ENCODE assay signal across 10 cellular contexts in the genomic region with DNA sequence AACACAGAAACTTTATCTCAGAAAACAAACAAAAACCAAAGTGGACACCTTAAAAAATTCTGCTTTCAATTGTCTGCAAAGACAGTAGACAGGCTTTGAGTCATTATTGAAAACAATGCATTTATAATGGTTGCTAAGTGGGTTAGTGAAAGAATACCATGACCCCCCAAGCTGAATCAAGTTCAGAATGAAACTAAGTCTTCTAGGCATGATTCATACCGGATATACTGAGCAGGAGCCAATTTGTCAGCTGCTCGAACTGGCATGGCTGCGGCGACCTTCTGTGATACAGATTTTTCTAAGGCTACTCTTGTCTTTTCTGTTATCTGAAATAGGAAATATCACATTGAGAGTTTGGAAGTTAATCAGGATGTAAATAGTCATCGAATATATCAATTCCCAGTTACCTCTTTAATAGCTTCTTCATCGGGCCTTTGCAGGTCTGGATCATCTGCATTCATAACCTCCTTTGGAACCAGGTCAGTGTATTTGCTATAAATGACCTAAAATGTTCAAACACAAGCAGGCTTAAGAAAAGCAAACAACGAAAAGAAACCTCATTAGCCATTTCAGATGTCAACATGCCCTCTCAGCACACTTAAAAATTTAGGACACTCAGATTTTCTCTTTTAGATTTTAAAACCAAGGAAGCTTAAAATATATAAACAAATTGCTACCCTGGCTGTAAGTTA. TPM values are rescaled to one million over a fixed set of nuclear protein-coding genes. Genes with fewer than 3 reads are reported as not detected.
DNase-seq lines count a peak whose midpoint lies in the region; ATAC-seq and TF ChIP-seq lines count a peak whose summit lies in the region.
"Had no signal": no experiment of that assay in that cellular context is flagged by ENCODE, and none has a peak within 500 bp of the region (broad histone marks: within the 10 kb centered on the region; RNA-seq: fewer than 3 reads in every experiment).

No MANE protein-coding gene starts in this region.

- H3K27me3 ChIP-seq in gastrocnemius medialis (no peaks in the 10 kb centered on the region), colonic mucosa (no peaks in the 10 kb centered on the region)

- H3K9me3 Mint-ChIP-seq in activated T-cell treated with anti-CD3 and anti-CD28 coated beads, Interleukin-2, amount 50 U/mL, for 4 hours: no peaks in the 10 kb centered on the region
- no peaks in the 10 kb centered on the region for H3K9me3 Mint-ChIP-seq in Calu3 (ENCODE audit: low read depth, unreplicated experiment)
- H3K9me3 Mint-ChIP-seq: dendritic cell treated with granulocyte-macrophage colony-stimulating factor and Interleukin-4, amounts not matched to agents 40 ng/mL and 50 ng/mL, for 4 days had no signal

- H3K27me3 Mint-ChIP-seq in activated T-cell treated with anti-CD3 and anti-CD28 coated beads, Interleukin-2, amount 50 U/mL, for 4 hours (ENCODE audit: low read depth): no peaks in the 10 kb centered on the region
- H3K27me3 Mint-ChIP-seq in Calu3 (ENCODE audit: unreplicated experiment): no peaks in the 10 kb centered on the region
- H3K27me3 Mint-ChIP-seq: dendritic cell treated with granulocyte-macrophage colony-stimulating factor and Interleukin-4, amounts not matched to agents 40 ng/mL and 50 ng/mL, for 4 days had no signal

- CTCF ChIA-PET in Calu3 (lab: Charles Lee): no interaction called here

- no peak overlapping the region for H3K4me3 Mint-ChIP-seq in activated T-cell treated with anti-CD3 and anti-CD28 coated beads, Interleukin-2, amount 50 U/mL, for 4 hours
- no peak overlapping the region for H3K4me3 Mint-ChIP-seq in Calu3 (ENCODE audit: low read depth, unreplicated experiment)
- H3K4me3 Mint-ChIP-seq: dendritic cell treated with granulocyte-macrophage colony-stimulating factor and Interleukin-4, amounts not matched to agents 40 ng/mL and 50 ng/mL, for 4 days had no signal

- H3K27ac Mint-ChIP-seq in Calu3 (ENCODE audit: unreplicated experiment): no peak overlapping the region
- H3K27ac Mint-ChIP-seq: dendritic cell treated with granulocyte-macrophage colony-stimulating factor and Interleukin-4, amounts not matched to agents 40 ng/mL and 50 ng/mL, for 4 days had no signal

- H3K4me1 Mint-ChIP-seq in activated T-cell treated with anti-CD3 and anti-CD28 coated beads, Interleukin-2, amount 50 U/mL, for 4 hours (ENCODE audit: low read depth): peaks cover 38% of the 10 kb centered on the region
- H3K4me1 Mint-ChIP-seq in Calu3 (ENCODE audit: low read depth, unreplicated experiment): no peaks in the 10 kb centered on the region

- H3K27ac ChIP-seq in gastrocnemius medialis (peak overlapping the region; percentile 27 to 81 (median 62)), colonic mucosa (no peak overlapping the region)

- H3K4me1 ChIP-seq in gastrocnemius medialis: peaks cover 18 to 25% of the 10 kb centered on the region in 2 donors
- no peaks in the 10 kb centered on the region for H3K4me1 ChIP-seq in colonic mucosa

- peak; percentile 86 to 88 for ATAC-seq in activated T-cell treated with anti-CD3 and anti-CD28 coated beads, Interleukin-2, amount 50 U/mL, for 4 hours
- ATAC-seq in HG03442 (IDR thresholded peaks at IDR 0.05; ENCODE audit: unreplicated experiment) (peak; percentile 95), gastrocnemius medialis (peak; percentile 92 to 95)

- no peak overlapping the region for H3K9ac ChIP-seq in colonic mucosa (ENCODE audit: low read depth in 2 of 2, low read length in 2 of 2)

- BruUV-seq in Calu3 (replicated peaks; lab: Mats Ljungman, UMichigan): no TSS peak

- peaks cover 34% of the 10 kb centered on the region for H3K36me3 Mint-ChIP-seq in activated T-cell treated with anti-CD3 and anti-CD28 coated beads, Interleukin-2, amount 50 U/mL, for 4 hours (ENCODE audit: insufficient read depth)
- peaks cover 28% of the 10 kb centered on the region for H3K36me3 Mint-ChIP-seq in Calu3 (ENCODE audit: insufficient read depth, unreplicated experiment)

- H3K4me3 ChIP-seq in gastrocnemius medialis: no peak overlapping the region
- no peak overlapping the region for H3K4me3 ChIP-seq in colonic mucosa

- H3K36me3 ChIP-seq in gastrocnemius medialis (peaks cover 0 to 53% of the 10 kb centered on the region in 2 donors), colonic mucosa (peaks cover 15% of the 10 kb centered on the region)

- TF ChIP-seq CTCF in gastrocnemius medialis (IDR thresholded peaks at IDR 0.05 in 4 of 5, conservative IDR thresholded peaks at IDR 0.05 in 1 of 5) (no peak), Calu3 (IDR thresholded peaks at IDR 0.05; ENCODE audit: unreplicated experiment) (no peak), colonic mucosa (IDR thresholded peaks at IDR 0.05) (no peak)

- no peaks in the 10 kb centered on the region for H3K9me3 ChIP-seq in gastrocnemius medialis
- no peaks in the 10 kb centered on the region for H3K9me3 ChIP-seq in colonic mucosa

- no peak for DNase-seq in activated T-cell treated with anti-CD3 and anti-CD28 coated beads, Interleukin-2, amount 50 U/mL, for 4 hours
- DNase-seq in activated T-cell treated with anti-CD3 and anti-CD28 coated beads for 4 hours (no peak), dermis blood vessel endothelial cell (peak; percentile 93), gastrocnemius medialis (peak in 1 of 2 donors; percentile 52), T1000 (lab: John Stamatoyannopoulos, UW) (no peak), Calu3 (no peak), colonic mucosa (no peak)
- DNase-seq: islet precursor cell had no signal

- in situ Hi-C loops in gastrocnemius medialis (cut with MboI; ENCODE audit: low sequenced_read_pairs in 4 of 4): no loop called here

- intact Hi-C loops in gastrocnemius medialis (cut with DNase I; ENCODE audit: low total_unique reads): no loop called here
- intact Hi-C loops in Calu3 (cut with micrococcal nuclease; ENCODE audit: unreplicated experiment): no loop called here
- intact Hi-C loops in colonic mucosa (cut with DNase I): no loop called here

- TF ChIP-seq POLR2A in gastrocnemius medialis (IDR thresholded peaks at IDR 0.05): no peak

RNA-seq across cellular contexts. Expression of gene SNW1, which starts 22.3 kb away (rescaled TPM):
- total RNA-seq in activated T-cell treated with anti-CD3 and anti-CD28 coated beads, Interleukin-2, amount 50 U/mL, for 4 hours: 100 to 1,000 TPM; 119 to 133 (median 122) TPM
- 53.6 and 74.4 TPM in 2 replicates for total RNA-seq in dermis blood vessel endothelial cell
- 10 to 100 TPM; 47.1 to 59.7 (median 54.4) TPM for total RNA-seq in gastrocnemius medialis
- total RNA-seq in Calu3 (2022): 97.8 and 102 TPM in 2 replicates
- total RNA-seq in colonic mucosa: 10 to 100 TPM; 69.6 to 81.9 TPM

RNA-seq across cellular contexts. Expression of gene SLIRP, which starts 30.8 kb away (rescaled TPM):
- total RNA-seq in activated T-cell treated with anti-CD3 and anti-CD28 coated beads, Interleukin-2, amount 50 U/mL, for 4 hours: 100 to 1,000 TPM; 218 to 268 (median 220) TPM
- total RNA-seq in dermis blood vessel endothelial cell (127 and 179 TPM in 2 replicates), gastrocnemius medialis (100 to 1,000 TPM; 293 to 550 (median 332) TPM), Calu3 (2022) (137 and 166 TPM in 2 replicates), colonic mucosa (100 to 1,000 TPM; 107 to 194 TPM)

RNA-seq across cellular contexts. Expression of gene ALKBH1, which starts 30.9 kb away (rescaled TPM):
- total RNA-seq in activated T-cell treated with anti-CD3 and anti-CD28 coated beads, Interleukin-2, amount 50 U/mL, for 4 hours: 10 to 100 TPM; 17.8 to 24.3 (median 19.6) TPM
- total RNA-seq in dermis blood vessel endothelial cell (12.0 and 14.1 TPM in 2 replicates), gastrocnemius medialis (10 to 100 TPM; 12.2 to 16.2 (median 13.6) TPM), Calu3 (2022) (12.8 and 16.7 TPM in 2 replicates), colonic mucosa (10 to 100 TPM; 11.5 to 13.3 TPM)
